Comparison of ENCODE assay signal across 38 cellular contexts in the genomic region with DNA sequence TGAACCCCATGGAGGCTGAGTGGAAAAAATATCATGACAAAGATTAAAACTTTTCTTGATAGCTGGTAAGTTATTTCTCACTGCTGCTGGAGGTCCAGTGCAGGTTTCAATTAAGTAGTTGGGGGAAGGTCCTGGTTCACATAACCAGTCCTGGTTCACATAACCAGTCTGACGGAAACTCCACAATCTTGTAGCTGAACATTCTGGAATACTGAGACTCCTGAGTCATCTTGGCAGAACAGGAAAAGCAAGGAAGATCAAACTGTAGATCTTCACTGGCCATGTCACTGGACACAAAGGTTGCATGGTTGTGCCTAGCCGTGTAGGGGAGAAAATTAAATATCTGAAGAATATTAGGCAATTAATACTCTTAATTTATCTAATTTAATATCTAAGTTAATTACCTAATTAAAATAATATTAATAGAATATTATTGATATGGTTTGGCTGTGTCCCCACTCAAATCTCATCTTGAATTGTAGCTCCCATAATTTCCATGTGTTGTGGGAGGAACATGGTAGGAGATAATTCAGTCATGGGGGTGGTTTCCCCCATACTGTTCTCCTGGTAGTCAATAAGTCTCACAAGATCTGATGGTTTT. TPM values are rescaled to one million over a fixed set of nuclear protein-coding genes. Genes with fewer than 3 reads are reported as not detected.
"Had no signal": no experiment of that assay in that cellular context is flagged by ENCODE, and none has a peak within 500 bp of the region (broad histone marks: within the 10 kb centered on the region; RNA-seq: fewer than 3 reads in every experiment).

No MANE protein-coding gene starts in this region.

- H3K27ac ChIP-seq: ascending aorta, cardiac muscle cell, VCaP had no signal

- DNase-seq: activated CD4-positive, alpha-beta memory T cell treated with anti-CD3 and anti-CD28 coated beads, Interleukin-2, amount 10 ng/mL, durations not matched to agents 7 days and 5 days; activated CD4-positive, alpha-beta T cell treated with anti-CD3 and anti-CD28 coated beads for 1 hour; activated CD4-positive, alpha-beta T cell treated with anti-CD3 and anti-CD28 coated beads for 36 hours; activated CD4-positive, alpha-beta T cell treated with anti-CD3 and anti-CD28 coated beads for 48 hours; activated CD4-positive, alpha-beta T cell treated with anti-CD3 and anti-CD28 coated beads, Interleukin-2, amount 10 ng/mL, durations not matched to agents 7 days and 5 days; activated CD4-positive, alpha-beta T cell treated with anti-CD3 and anti-CD28 coated beads, Interleukin-2, amount 50 U/mL, for 48 hours; activated CD4-positive, CD25-positive, alpha-beta regulatory T cell; activated CD8-positive, alpha-beta memory T cell treated with anti-CD3 and anti-CD28 coated beads for 24 hours; activated CD8-positive, alpha-beta memory T cell treated with anti-CD3 and anti-CD28 coated beads, Interleukin-2, amount 10 ng/mL, durations not matched to agents 7 days and 5 days; activated CD8-positive, alpha-beta memory T cell treated with anti-CD3 and anti-CD28 coated beads, Interleukin-2, amount 50 U/mL, for 48 hours; activated CD8-positive, alpha-beta T cell treated with anti-CD3 and anti-CD28 coated beads, Interleukin-2, amount 10 ng/mL, durations not matched to agents 7 days and 5 days; activated effector memory CD4-positive, alpha-beta T cell treated with Interleukin-2 at 50 U/mL for 16 hours; activated gamma-delta T cell; activated naive CD4-positive, alpha-beta T cell treated with anti-CD3 and anti-CD28 coated beads, Interleukin-2, amount 10 ng/mL, durations not matched to agents 7 days and 5 days; activated naive CD4-positive, alpha-beta T cell treated with Interleukin-2 at 50 U/mL for 16 hours; activated naive CD8-positive, alpha-beta T cell treated with anti-CD3 and anti-CD28 coated beads, Interleukin-2, amount 10 ng/mL, durations not matched to agents 7 days and 5 days; activated naive CD8-positive, alpha-beta T cell treated with anti-CD3 and anti-CD28 coated beads, Interleukin-2, amount 50 U/mL, for 24 hours; activated T-cell treated with anti-CD3 and anti-CD28 coated beads, Interleukin-2, amount 50 U/mL, for 24 hours; activated T-cell treated with anti-CD3 and anti-CD28 coated beads, Interleukin-2, amount 50 U/mL, for 48 hours; amygdala; anterior cingulate cortex; caudate nucleus; cerebellar nuclear complex; T-helper 1 cell; T-helper 2 cell; T-helper 9 cell had no signal

- H3K27me3 Mint-ChIP-seq: activated CD4-positive, alpha-beta memory T cell treated with anti-CD3 and anti-CD28 coated beads, Interleukin-2, amount 10 ng/mL, durations not matched to agents 7 days and 5 days; activated CD4-positive, alpha-beta T cell treated with anti-CD3 and anti-CD28 coated beads for 36 hours; activated CD4-positive, alpha-beta T cell treated with anti-CD3 and anti-CD28 coated beads, Interleukin-2, amount 10 ng/mL, durations not matched to agents 7 days and 5 days; activated CD8-positive, alpha-beta memory T cell treated with anti-CD3 and anti-CD28 coated beads, Interleukin-2, amount 10 ng/mL, durations not matched to agents 7 days and 5 days; activated naive CD4-positive, alpha-beta T cell treated with anti-CD3 and anti-CD28 coated beads, Interleukin-2, amount 10 ng/mL, durations not matched to agents 7 days and 5 days; activated naive CD4-positive, alpha-beta T cell treated with anti-CD3 and anti-CD28 coated beads, Interleukin-2, amount 50 U/mL, for 24 hours; activated naive CD8-positive, alpha-beta T cell; activated naive CD8-positive, alpha-beta T cell treated with anti-CD3 and anti-CD28 coated beads, Interleukin-2, amount 10 ng/mL, durations not matched to agents 7 days and 5 days; activated naive CD8-positive, alpha-beta T cell treated with anti-CD3 and anti-CD28 coated beads, Interleukin-2, amount 50 U/mL, for 24 hours; activated T-cell treated with anti-CD3 and anti-CD28 coated beads, Interleukin-2, amount 50 U/mL, for 24 hours; central memory CD8-positive, alpha-beta T cell had no signal

- H3K9me3 ChIP-seq: ascending aorta had no signal

- ATAC-seq: activated CD4-positive, alpha-beta T cell treated with anti-CD3 and anti-CD28 coated beads for 36 hours; activated CD4-positive, CD25-positive, alpha-beta regulatory T cell treated with anti-CD3 and anti-CD28 coated beads, Interleukin-2, amount 50 U/mL, for 24 hours; activated CD8-positive, alpha-beta memory T cell treated with anti-CD3 and anti-CD28 coated beads, Interleukin-2, amount 10 ng/mL, durations not matched to agents 7 days and 5 days; activated CD8-positive, alpha-beta T cell treated with anti-CD3 and anti-CD28 coated beads, Interleukin-2, amount 10 ng/mL, durations not matched to agents 7 days and 5 days; activated naive CD8-positive, alpha-beta T cell treated with anti-CD3 and anti-CD28 coated beads, Interleukin-2, amount 50 U/mL, for 24 hours had no signal

- H3K4me1 Mint-ChIP-seq: activated CD4-positive, alpha-beta memory T cell treated with anti-CD3 and anti-CD28 coated beads, Interleukin-2, amount 10 ng/mL, durations not matched to agents 7 days and 5 days; activated CD4-positive, alpha-beta T cell treated with anti-CD3 and anti-CD28 coated beads for 36 hours; activated CD4-positive, alpha-beta T cell treated with anti-CD3 and anti-CD28 coated beads, Interleukin-2, amount 10 ng/mL, durations not matched to agents 7 days and 5 days; activated CD8-positive, alpha-beta memory T cell treated with anti-CD3 and anti-CD28 coated beads, Interleukin-2, amount 10 ng/mL, durations not matched to agents 7 days and 5 days; activated naive CD4-positive, alpha-beta T cell treated with anti-CD3 and anti-CD28 coated beads, Interleukin-2, amount 10 ng/mL, durations not matched to agents 7 days and 5 days; activated naive CD4-positive, alpha-beta T cell treated with anti-CD3 and anti-CD28 coated beads, Interleukin-2, amount 50 U/mL, for 24 hours; activated naive CD8-positive, alpha-beta T cell treated with anti-CD3 and anti-CD28 coated beads, Interleukin-2, amount 10 ng/mL, durations not matched to agents 7 days and 5 days; activated naive CD8-positive, alpha-beta T cell treated with anti-CD3 and anti-CD28 coated beads, Interleukin-2, amount 50 U/mL, for 24 hours; brain; central memory CD8-positive, alpha-beta T cell had no signal

- H3K4me3 ChIP-seq: ascending aorta, cardiac muscle cell had no signal

- H3K4me1 ChIP-seq: ascending aorta had no signal

- H3K36me3 Mint-ChIP-seq: activated CD8-positive, alpha-beta memory T cell treated with anti-CD3 and anti-CD28 coated beads, Interleukin-2, amount 10 ng/mL, durations not matched to agents 7 days and 5 days; activated naive CD4-positive, alpha-beta T cell treated with anti-CD3 and anti-CD28 coated beads, Interleukin-2, amount 10 ng/mL, durations not matched to agents 7 days and 5 days; activated naive CD4-positive, alpha-beta T cell treated with anti-CD3 and anti-CD28 coated beads, Interleukin-2, amount 50 U/mL, for 24 hours; activated naive CD8-positive, alpha-beta T cell; activated naive CD8-positive, alpha-beta T cell treated with anti-CD3 and anti-CD28 coated beads, Interleukin-2, amount 10 ng/mL, durations not matched to agents 7 days and 5 days; brain had no signal

- H3K4me3 Mint-ChIP-seq: activated CD4-positive, alpha-beta memory T cell treated with anti-CD3 and anti-CD28 coated beads, Interleukin-2, amount 10 ng/mL, durations not matched to agents 7 days and 5 days; activated CD4-positive, alpha-beta T cell treated with anti-CD3 and anti-CD28 coated beads for 36 hours; activated CD4-positive, alpha-beta T cell treated with anti-CD3 and anti-CD28 coated beads, Interleukin-2, amount 10 ng/mL, durations not matched to agents 7 days and 5 days; activated CD8-positive, alpha-beta memory T cell treated with anti-CD3 and anti-CD28 coated beads, Interleukin-2, amount 10 ng/mL, durations not matched to agents 7 days and 5 days; activated CD8-positive, alpha-beta T cell treated with anti-CD3 and anti-CD28 coated beads, Interleukin-2, amount 10 ng/mL, durations not matched to agents 7 days and 5 days; activated naive CD4-positive, alpha-beta T cell treated with anti-CD3 and anti-CD28 coated beads, Interleukin-2, amount 10 ng/mL, durations not matched to agents 7 days and 5 days; activated naive CD4-positive, alpha-beta T cell treated with anti-CD3 and anti-CD28 coated beads, Interleukin-2, amount 50 U/mL, for 24 hours; activated naive CD8-positive, alpha-beta T cell; activated naive CD8-positive, alpha-beta T cell treated with anti-CD3 and anti-CD28 coated beads, Interleukin-2, amount 10 ng/mL, durations not matched to agents 7 days and 5 days; activated naive CD8-positive, alpha-beta T cell treated with anti-CD3 and anti-CD28 coated beads, Interleukin-2, amount 50 U/mL, for 24 hours; activated T-cell treated with anti-CD3 and anti-CD28 coated beads, Interleukin-2, amount 50 U/mL, for 24 hours; brain; central memory CD8-positive, alpha-beta T cell; T-helper 1 cell treated with Interleukin-12 subunit alpha and Interleukin-12 subunit beta and Interleukin-4 antibody, amounts not matched to agents 30 μg/mL and 1 μg/mL, for 36 hours; T-helper 2 cell treated with Interferon-gamma antibody and Interleukin-4, amounts not matched to agents 5 μg/mL and 100 μg/mL, for 36 hours had no signal

- H3K36me3 ChIP-seq: ascending aorta, cardiac muscle cell had no signal

- H3K27me3 ChIP-seq: ascending aorta, cardiac muscle cell had no signal

- H3K9me3 Mint-ChIP-seq: activated CD4-positive, alpha-beta T cell treated with anti-CD3 and anti-CD28 coated beads, Interleukin-2, amount 10 ng/mL, durations not matched to agents 7 days and 5 days; activated naive CD4-positive, alpha-beta T cell treated with anti-CD3 and anti-CD28 coated beads, Interleukin-2, amount 50 U/mL, for 24 hours had no signal

- H3K27ac Mint-ChIP-seq: activated CD4-positive, alpha-beta memory T cell treated with anti-CD3 and anti-CD28 coated beads, Interleukin-2, amount 10 ng/mL, durations not matched to agents 7 days and 5 days; activated CD4-positive, alpha-beta T cell treated with anti-CD3 and anti-CD28 coated beads for 36 hours; activated CD4-positive, alpha-beta T cell treated with anti-CD3 and anti-CD28 coated beads, Interleukin-2, amount 10 ng/mL, durations not matched to agents 7 days and 5 days; activated CD8-positive, alpha-beta memory T cell treated with anti-CD3 and anti-CD28 coated beads, Interleukin-2, amount 10 ng/mL, durations not matched to agents 7 days and 5 days; activated CD8-positive, alpha-beta T cell treated with anti-CD3 and anti-CD28 coated beads, Interleukin-2, amount 10 ng/mL, durations not matched to agents 7 days and 5 days; activated naive CD4-positive, alpha-beta T cell treated with anti-CD3 and anti-CD28 coated beads, Interleukin-2, amount 10 ng/mL, durations not matched to agents 7 days and 5 days; activated naive CD4-positive, alpha-beta T cell treated with anti-CD3 and anti-CD28 coated beads, Interleukin-2, amount 50 U/mL, for 24 hours; activated naive CD8-positive, alpha-beta T cell; activated naive CD8-positive, alpha-beta T cell treated with anti-CD3 and anti-CD28 coated beads, Interleukin-2, amount 10 ng/mL, durations not matched to agents 7 days and 5 days; activated naive CD8-positive, alpha-beta T cell treated with anti-CD3 and anti-CD28 coated beads, Interleukin-2, amount 50 U/mL, for 24 hours; activated T-cell treated with anti-CD3 and anti-CD28 coated beads, Interleukin-2, amount 50 U/mL, for 24 hours; activated T-helper 2 cell treated with anti-CD3 and anti-CD28 coated beads, Interferon-gamma antibody, Interleukin-2, Interleukin-4, amounts not matched to agents 10 μg/mL and 5 μg/mL and 100 μg/mL, durations not matched to agents 14 hours and 24 hours and 36 hours; brain; T-helper 1 cell treated with Interleukin-12 subunit alpha and Interleukin-12 subunit beta and Interleukin-4 antibody, amounts not matched to agents 30 μg/mL and 1 μg/mL, for 36 hours; T-helper 2 cell treated with Interferon-gamma antibody and Interleukin-4, amounts not matched to agents 5 μg/mL and 100 μg/mL, for 36 hours had no signal

RNA-seq across cellular contexts. Expression of gene CNTNAP4, which starts 48.6 kb away (rescaled TPM):
- total RNA-seq: activated CD4-positive, alpha-beta memory T cell treated with anti-CD3 and anti-CD28 coated beads, Interleukin-2, amount 10 ng/mL, durations not matched to agents 7 days and 5 days; activated CD4-positive, alpha-beta T cell treated with anti-CD3 and anti-CD28 coated beads for 36 hours; activated CD4-positive, alpha-beta T cell treated with anti-CD3 and anti-CD28 coated beads, Interleukin-2, amount 10 ng/mL, durations not matched to agents 7 days and 5 days; activated CD8-positive, alpha-beta memory T cell treated with anti-CD3 and anti-CD28 coated beads, Interleukin-2, amount 10 ng/mL, durations not matched to agents 7 days and 5 days; activated CD8-positive, alpha-beta T cell treated with anti-CD3 and anti-CD28 coated beads, Interleukin-2, amount 10 ng/mL, durations not matched to agents 7 days and 5 days; activated naive CD8-positive, alpha-beta T cell treated with anti-CD3 and anti-CD28 coated beads, Interleukin-2, amount 10 ng/mL, durations not matched to agents 7 days and 5 days; activated T-helper 2 cell treated with anti-CD3 and anti-CD28 coated beads, Interferon-gamma antibody, Interleukin-2, Interleukin-4, amounts not matched to agents 10 μg/mL and 5 μg/mL and 100 μg/mL, durations not matched to agents 14 hours and 24 hours and 36 hours; ascending aorta; bronchial epithelial cell had no signal
- polyA plus RNA-seq: cardiac muscle cell had no signal
